ENCODE assay signal across 29 cellular contexts in genomic region chr12:132455565-132455964, GRCh38. TPM values are rescaled to one million over a fixed set of nuclear protein-coding genes. Genes with fewer than 3 reads are reported as not detected.
DNase-seq lines count a peak whose midpoint lies in the region; ATAC-seq, FAIRE-seq and TF ChIP-seq lines count a peak whose summit lies in the region.
"Had no signal": no experiment of that assay in that cellular context is flagged by ENCODE, and none has a peak within 500 bp of the region (broad histone marks: within the 10 kb centered on the region; RNA-seq: fewer than 3 reads in every experiment).

No MANE protein-coding gene starts in this region.

- peaks cover 23% of the 10 kb centered on the region for H3K4me1 Mint-ChIP-seq in activated CD8-positive, alpha-beta T cell treated with anti-CD3 and anti-CD28 coated beads, Interleukin-2, amount 10 ng/mL, durations not matched to agents 7 days and 5 days (ENCODE audit: low read depth)
- peaks cover 4% of the 10 kb centered on the region for H3K4me1 Mint-ChIP-seq in activated CD8-positive, alpha-beta T cell treated with anti-CD3 and anti-CD28 coated beads for 36 hours (ENCODE audit: low read depth)
- peaks cover 33% of the 10 kb centered on the region for H3K4me1 Mint-ChIP-seq in nephron
- H3K4me1 Mint-ChIP-seq: CD14-positive monocyte had no signal

- TF ChIP-seq CTCF in activated CD8-positive, alpha-beta T cell treated with anti-CD3 and anti-CD28 coated beads for 36 hours (IDR thresholded peaks at IDR 0.05), result no peak
- TF ChIP-seq CTCF in HEK293 (tag by site-specific recombination; IDR thresholded peaks at IDR 0.05), result no peak
- TF ChIP-seq CTCF in bronchial epithelial cell (IDR thresholded peaks at IDR 0.05; ENCODE audit: insufficient read depth, low read length, severe bottlenecking), result no peak
- no peak for TF ChIP-seq CTCF in nephron (IDR thresholded peaks at IDR 0.05; ENCODE audit: unreplicated experiment in 3 of 3)

- no peak for ATAC-seq in activated CD8-positive, alpha-beta T cell treated with anti-CD3 and anti-CD28 coated beads, Interleukin-2, amount 10 ng/mL, durations not matched to agents 7 days and 5 days
- no peak for ATAC-seq in activated CD8-positive, alpha-beta T cell treated with anti-CD3 and anti-CD28 coated beads for 36 hours
- ATAC-seq in GM18502 (IDR thresholded peaks at IDR 0.05; ENCODE audit: poor library complexity, unreplicated experiment), result no peak
- ATAC-seq: esophagus mucosa; foreskin keratinocyte; lower lobe of right lung; pancreas; stimulated activated effector memory CD8-positive, alpha-beta T cell treated with anti-CD3 and anti-CD28 coated beads, Interleukin-12 subunit alpha, Interleukin-12 subunit beta, amount 100 ng/mL, for 72 hours had no signal

- H3K27me3 Mint-ChIP-seq in activated CD8-positive, alpha-beta T cell treated with anti-CD3 and anti-CD28 coated beads, Interleukin-2, amount 10 ng/mL, durations not matched to agents 7 days and 5 days (ENCODE audit: low read depth), result no peaks in the 10 kb centered on the region
- no peaks in the 10 kb centered on the region for H3K27me3 Mint-ChIP-seq in activated CD8-positive, alpha-beta T cell treated with anti-CD3 and anti-CD28 coated beads for 36 hours
- peaks cover 28% of the 10 kb centered on the region for H3K27me3 Mint-ChIP-seq in nephron (ENCODE audit: low read depth)

- H3K27me3 ChIP-seq in bronchial epithelial cell (ENCODE audit: control insufficient read depth, insufficient read depth, low read length), result no peaks in the 10 kb centered on the region

- H3K36me3 ChIP-seq in HEK293 (ENCODE audit: control insufficient read depth in 2 of 2, insufficient read depth in 1 of 2, low read length in 2 of 2), result no peaks in the 10 kb centered on the region
- no peaks in the 10 kb centered on the region for H3K36me3 ChIP-seq in bronchial epithelial cell (ENCODE audit: control insufficient read depth, insufficient read depth, low read length)
- H3K36me3 ChIP-seq: lower lobe of right lung, pancreas, suprapubic skin had no signal

- no peak overlapping the region for H3K4me3 Mint-ChIP-seq in activated CD8-positive, alpha-beta T cell treated with anti-CD3 and anti-CD28 coated beads, Interleukin-2, amount 10 ng/mL, durations not matched to agents 7 days and 5 days
- H3K4me3 Mint-ChIP-seq in activated CD8-positive, alpha-beta T cell treated with anti-CD3 and anti-CD28 coated beads for 36 hours, result no peak overlapping the region
- peak overlapping the region in 2 of 3 experiments; percentile 41 to 63 for H3K4me3 Mint-ChIP-seq in nephron
- H3K4me3 Mint-ChIP-seq: dendritic cell treated with granulocyte-macrophage colony-stimulating factor and Interleukin-4, amounts not matched to agents 40 ng/mL and 50 ng/mL, for 4 days; endodermal cell; stimulated activated effector memory CD8-positive, alpha-beta T cell treated with anti-CD3 and anti-CD28 coated beads, Interleukin-12 subunit alpha, Interleukin-12 subunit beta, amount 100 ng/mL, for 72 hours had no signal

- H3K36me3 Mint-ChIP-seq in activated CD8-positive, alpha-beta T cell treated with anti-CD3 and anti-CD28 coated beads, Interleukin-2, amount 10 ng/mL, durations not matched to agents 7 days and 5 days (ENCODE audit: low read depth), result no peaks in the 10 kb centered on the region
- H3K36me3 Mint-ChIP-seq in activated CD8-positive, alpha-beta T cell treated with anti-CD3 and anti-CD28 coated beads for 36 hours (ENCODE audit: low read depth), result no peaks in the 10 kb centered on the region
- peaks cover 3% of the 10 kb centered on the region for H3K36me3 Mint-ChIP-seq in nephron (ENCODE audit: low read depth)
- H3K36me3 Mint-ChIP-seq: CD14-positive monocyte; stimulated activated effector memory CD8-positive, alpha-beta T cell treated with anti-CD3 and anti-CD28 coated beads, Interleukin-12 subunit alpha, Interleukin-12 subunit beta, amount 100 ng/mL, for 72 hours had no signal

- CTCF ChIA-PET in activated CD8-positive, alpha-beta T cell treated with anti-CD3 and anti-CD28 coated beads, Interleukin-2, amount 10 ng/mL, durations not matched to agents 7 days and 5 days (lab: Charles Lee), result no interaction called here
- CTCF ChIA-PET in activated CD8-positive, alpha-beta T cell treated with anti-CD3 and anti-CD28 coated beads for 36 hours (lab: Charles Lee), result no interaction called here
- CTCF ChIA-PET in HEK293 (lab: Yijun Ruan, JAX), result no interaction called here

- intact Hi-C loops in activated CD8-positive, alpha-beta T cell treated with anti-CD3 and anti-CD28 coated beads for 36 hours (cut with micrococcal nuclease), result no loop called here

- no peaks in the 10 kb centered on the region for H3K9me3 Mint-ChIP-seq in activated CD8-positive, alpha-beta T cell treated with anti-CD3 and anti-CD28 coated beads, Interleukin-2, amount 10 ng/mL, durations not matched to agents 7 days and 5 days (ENCODE audit: insufficient read depth)
- H3K9me3 Mint-ChIP-seq in activated CD8-positive, alpha-beta T cell treated with anti-CD3 and anti-CD28 coated beads for 36 hours, result no peaks in the 10 kb centered on the region
- H3K9me3 Mint-ChIP-seq in nephron, result peaks cover 13% of the 10 kb centered on the region
- H3K9me3 Mint-ChIP-seq: dendritic cell treated with granulocyte-macrophage colony-stimulating factor and Interleukin-4, amounts not matched to agents 40 ng/mL and 50 ng/mL, for 4 days; stimulated activated effector memory CD8-positive, alpha-beta T cell treated with anti-CD3 and anti-CD28 coated beads, Interleukin-12 subunit alpha, Interleukin-12 subunit beta, amount 100 ng/mL, for 72 hours had no signal

- H3K4me3 ChIP-seq in HEK293 (ENCODE audit: low read depth, low read length) (no peak overlapping the region), bronchial epithelial cell (ENCODE audit: low read depth, low read length) (no peak overlapping the region)
- H3K4me3 ChIP-seq: lower lobe of right lung, pancreas, SK-N-MC, suprapubic skin had no signal

- DNase-seq in activated CD8-positive, alpha-beta T cell treated with anti-CD3 and anti-CD28 coated beads, Interleukin-2, amount 10 ng/mL, durations not matched to agents 7 days and 5 days, result no peak
- DNase-seq in activated CD8-positive, alpha-beta T cell treated with anti-CD3 and anti-CD28 coated beads for 36 hours, result no peak
- DNase-seq in bronchial epithelial cell (ENCODE audit: low read depth) (no peak), midbrain (lab: John Stamatoyannopoulos, UW) (no peak), DMS79 (lab: John Stamatoyannopoulos, UW) (no peak)
- DNase-seq: Calu3, caudate nucleus, DND-41, endodermal cell, foreskin keratinocyte, KBM-7, lower lobe of right lung, NCI-H1092 treated with DMSO at 0.1 percent for 48 hours, NCI-H187 treated with DMSO at 0.1 percent for 48 hours, NCI-H2171, NCI-H82, RPMI8226 had no signal

- peak; percentile 100 for FAIRE-seq in bronchial epithelial cell (lab: Jason Lieb, UNC)
- FAIRE-seq: astrocyte, GM18507, pancreas had no signal

- H3K27ac ChIP-seq in HEK293 (ENCODE audit: extremely low read depth, low read depth, low read length), result no peak overlapping the region
- H3K27ac ChIP-seq: foreskin keratinocyte, lower lobe of right lung, pancreas, SK-N-MC, suprapubic skin had no signal

- no peaks in the 10 kb centered on the region for H3K9me3 ChIP-seq in HEK293 (ENCODE audit: control insufficient read depth, insufficient read depth, low read depth, low read length)
- H3K9me3 ChIP-seq: lower lobe of right lung, pancreas, suprapubic skin had no signal

- H3K27ac Mint-ChIP-seq in activated CD8-positive, alpha-beta T cell treated with anti-CD3 and anti-CD28 coated beads, Interleukin-2, amount 10 ng/mL, durations not matched to agents 7 days and 5 days, result peak overlapping the region; percentile 16
- no peak overlapping the region for H3K27ac Mint-ChIP-seq in activated CD8-positive, alpha-beta T cell treated with anti-CD3 and anti-CD28 coated beads for 36 hours
- peak overlapping the region in 2 of 3 experiments; percentile 50 to 73 for H3K27ac Mint-ChIP-seq in nephron
- H3K27ac Mint-ChIP-seq: dendritic cell treated with granulocyte-macrophage colony-stimulating factor and Interleukin-4, amounts not matched to agents 40 ng/mL and 50 ng/mL, for 4 days; endodermal cell; stimulated activated effector memory CD8-positive, alpha-beta T cell treated with anti-CD3 and anti-CD28 coated beads, Interleukin-12 subunit alpha, Interleukin-12 subunit beta, amount 100 ng/mL, for 72 hours had no signal

- POLR2A ChIA-PET in activated CD8-positive, alpha-beta T cell treated with anti-CD3 and anti-CD28 coated beads, Interleukin-2, amount 10 ng/mL, durations not matched to agents 7 days and 5 days (lab: Charles Lee), result no interaction called here
- POLR2A ChIA-PET in activated CD8-positive, alpha-beta T cell treated with anti-CD3 and anti-CD28 coated beads for 36 hours (lab: Charles Lee), result no interaction called here
- POLR2A ChIA-PET in HEK293 (lab: Yijun Ruan, JAX), result no interaction called here

- no peaks in the 10 kb centered on the region for H3K4me1 ChIP-seq in HEK293 (ENCODE audit: control insufficient read depth, insufficient read depth, low read length)
- H3K4me1 ChIP-seq: foreskin keratinocyte, lower lobe of right lung, pancreas had no signal

TF ChIP-seq in HEK293, 187 proteins besides CTCF, POLR2A, EP300 and RAD21 (continues in another document):
- TF ChIP-seq ZBTB26 (tag by site-specific recombination; optimal IDR thresholded peaks at IDR 0.05) (peak; percentile 16), ZSCAN4 (tag by site-specific recombination; IDR thresholded peaks at IDR 0.05) (peak; percentile 95)

RNA-seq across cellular contexts. Expression of gene FBRSL1, which starts 34.4 kb away (rescaled TPM):
- total RNA-seq in activated CD8-positive, alpha-beta T cell treated with anti-CD3 and anti-CD28 coated beads, Interleukin-2, amount 10 ng/mL, durations not matched to agents 7 days and 5 days, result 10 to 100 TPM; 51.2 to 58.5 TPM
- 10 to 100 TPM; 41.4 to 48.1 TPM for total RNA-seq in activated CD8-positive, alpha-beta T cell treated with anti-CD3 and anti-CD28 coated beads for 36 hours
- total RNA-seq in bronchial epithelial cell, result 3.2 and 17.1 TPM in 2 replicates

Comparison
In these comparisons a context has a peak if more than half of its experiments do, and no peak if none do; other contexts are left out.
1. H3K4me3 Mint-ChIP-seq: peak in nephron (2 of 3); none in activated CD8-positive, alpha-beta T cell treated with anti-CD3 and anti-CD28 coated beads, Interleukin-2, amount 10 ng/mL, durations not matched to agents 7 days and 5 days (single experiment) and activated CD8-positive, alpha-beta T cell treated with anti-CD3 and anti-CD28 coated beads for 36 hours (single experiment).